Comparison of ENCODE assay signal across 8 cellular contexts in genomic region chr17:80035937-80036714, GRCh38. TPM values are rescaled to one million over a fixed set of nuclear protein-coding genes. Genes with fewer than 3 reads are reported as not detected.
A peak's percentile ranks its signal among the peaks of the same experiment; 100 is the strongest.
DNase-seq lines count a peak whose midpoint lies in the region; ATAC-seq and TF ChIP-seq lines count a peak whose summit lies in the region.

TSS of gene CCDC40 (plus strand) at chr17:80036642. CDS start at chr17:80036663, 21 bp downstream.

- no peaks in the 10 kb centered on the region for H3K79me2 ChIP-seq in DOHH2 (ENCODE audit: control insufficient read depth, low read length)

- H3K4me2 ChIP-seq in DOHH2 (ENCODE audit: low read length): peak within 1 kb of the TSS; percentile 86

- no peaks in the 10 kb centered on the region for H3F3A ChIP-seq in DOHH2 (ENCODE audit: control insufficient read depth, insufficient read depth)

- DNase-seq in NCI-H510A (lab: John Stamatoyannopoulos, UW) (peak; percentile 73), dermis microvascular lymphatic vessel endothelial cell (ENCODE audit: low read depth in 2 of 2) (peak; percentile 67 to 77)
- DNase-seq in activated CD4-positive, alpha-beta T cell treated with anti-CD3 and anti-CD28 coated beads, Interleukin-2, amount 50 U/mL, for 24 hours (ENCODE audit: low read depth in 1 of 2, low spot score in 1 of 2): peak; percentile 43 to 46
- peak; percentile 51 to 60 for DNase-seq in stimulated activated CD4-positive, alpha-beta T cell treated with anti-CD3 and anti-CD28 coated beads, Interleukin-2, amount 100 ng/mL, for 48 hours

- H3K27me3 ChIP-seq in DOHH2 (ENCODE audit: control insufficient read depth, low read length) (peaks cover 38% of the 10 kb centered on the region), liver (ENCODE audit: control insufficient read depth in 4 of 4, insufficient read depth in 4 of 4, low read length in 3 of 4) (no peaks in the 10 kb centered on the region)

- TF ChIP-seq RAD21 in liver (IDR thresholded peaks at IDR 0.05): peak; percentile 4 to 35

- no peaks in the 10 kb centered on the region for H4K20me1 ChIP-seq in DOHH2 (ENCODE audit: control insufficient read depth, insufficient read depth, low read depth, low read length)

- H3K36me3 ChIP-seq in DOHH2 (ENCODE audit: control insufficient read depth, low read length) (no peaks in the 10 kb centered on the region), liver (ENCODE audit: control insufficient read depth in 4 of 4, insufficient read depth in 3 of 4, low read depth in 1 of 4, low read length in 3 of 4) (no peaks in the 10 kb centered on the region)

- H3K4me1 ChIP-seq in DOHH2 (ENCODE audit: control insufficient read depth, low read length): peaks cover 11% of the 10 kb centered on the region
- peaks cover 3 to 27% (median 14%) of the 10 kb centered on the region in 4 donors for H3K4me1 ChIP-seq in liver (ENCODE audit: control insufficient read depth in 4 of 4, insufficient read depth in 4 of 4, low read length in 3 of 4)

- TF ChIP-seq CTCF in DOHH2 (IDR thresholded peaks at IDR 0.05; ENCODE audit: low read depth, low read length, poor library complexity, severe bottlenecking) (peak; percentile 22), liver (IDR thresholded peaks at IDR 0.05; ENCODE audit: low read depth, low read length, missing input control) (no peak)

- ATAC-seq in HG03064 (IDR thresholded peaks at IDR 0.05; ENCODE audit: low read depth, unreplicated experiment) (peak; percentile 65), HG03571 (IDR thresholded peaks at IDR 0.05; ENCODE audit: unreplicated experiment) (no peak)

- H3K4me3 ChIP-seq in DOHH2 (ENCODE audit: low read length): peak within 1 kb of the TSS; percentile 73
- peak within 1 kb of the TSS; percentile 77 to 93 (median 78) for H3K4me3 ChIP-seq in liver (ENCODE audit: low read depth in 1 of 3, low read length in 3 of 3)

- under 1% methylated on average over 89 of the region's 89 CpGs for WGBS in liver

- peak within 1 kb of the TSS; percentile 65 to 91 for H3K9ac ChIP-seq in liver (ENCODE audit: low read depth in 1 of 2, low read length in 2 of 2)

- H3K27ac ChIP-seq in DOHH2 (ENCODE audit: low read depth, low read length) (no peak within 1 kb of the TSS), liver (ENCODE audit: low read depth in 1 of 2, low read length in 2 of 2) (peak within 1 kb of the TSS; percentile 90 to 98)

- H3K9me3 ChIP-seq in DOHH2 (ENCODE audit: control insufficient read depth, insufficient read depth, low read length) (no peaks in the 10 kb centered on the region), liver (ENCODE audit: control insufficient read depth in 4 of 4, low read length in 3 of 4) (no peaks in the 10 kb centered on the region)

- H3K9me2 ChIP-seq in DOHH2 (replicated peaks; ENCODE audit: control insufficient read depth, low read length): no peaks in the 10 kb centered on the region

TF ChIP-seq in liver, 16 proteins besides CTCF, POLR2A, EP300 and RAD21:
- no peak for TF ChIP-seq HNF4A (conservative IDR thresholded peaks at IDR 0.05)
- TF ChIP-seq YY1 (IDR thresholded peaks at IDR 0.05): peak; percentile 50
- TF ChIP-seq, protein P1, sequence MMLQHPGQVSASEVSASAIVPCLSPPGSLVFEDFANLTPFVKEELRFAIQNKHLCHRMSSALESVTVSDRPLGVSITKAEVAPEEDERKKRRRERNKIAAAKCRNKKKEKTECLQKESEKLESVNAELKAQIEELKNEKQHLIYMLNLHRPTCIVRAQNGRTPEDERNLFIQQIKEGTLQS (IDR thresholded peaks at IDR 0.05): no peak
- TF ChIP-seq EGR1 (IDR thresholded peaks at IDR 0.05; ENCODE audit: low read depth in 2 of 2): no peak
- no peak for TF ChIP-seq HNF4G (IDR thresholded peaks at IDR 0.05)
- TF ChIP-seq, protein P2, sequence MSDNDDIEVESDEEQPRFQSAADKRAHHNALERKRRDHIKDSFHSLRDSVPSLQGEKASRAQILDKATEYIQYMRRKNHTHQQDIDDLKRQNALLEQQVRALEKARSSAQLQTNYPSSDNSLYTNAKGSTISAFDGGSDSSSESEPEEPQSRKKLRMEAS (IDR thresholded peaks at IDR 0.05): no peak
- TF ChIP-seq FOXA2 (IDR thresholded peaks at IDR 0.05): no peak
- peak; percentile 26 for TF ChIP-seq SP1 (IDR thresholded peaks at IDR 0.05)
- peak; percentile 48 for TF ChIP-seq REST (IDR thresholded peaks at IDR 0.05)
- TF ChIP-seq GABPA (IDR thresholded peaks at IDR 0.05 in 1 of 2, conservative IDR thresholded peaks at IDR 0.05 in 1 of 2): peak in 1 of 2 donors; percentile 44

RNA-seq across cellular contexts. Expression of gene CCDC40, which starts in this region (rescaled TPM):
- 0.90 and 2.1 TPM in 2 replicates for total RNA-seq in dermis microvascular lymphatic vessel endothelial cell
- 1 to 10 TPM in 1 of 2 donors, under 1 TPM in 1; 0.93 to 3.0 TPM for total RNA-seq in liver
- polyA plus RNA-seq in liver: 1 to 10 TPM in 1 of 2 donors, under 1 TPM in 1; 0.60 to 1.9 TPM
